Comparison of ENCODE assay signal across 11 cellular contexts in the genomic region with DNA sequence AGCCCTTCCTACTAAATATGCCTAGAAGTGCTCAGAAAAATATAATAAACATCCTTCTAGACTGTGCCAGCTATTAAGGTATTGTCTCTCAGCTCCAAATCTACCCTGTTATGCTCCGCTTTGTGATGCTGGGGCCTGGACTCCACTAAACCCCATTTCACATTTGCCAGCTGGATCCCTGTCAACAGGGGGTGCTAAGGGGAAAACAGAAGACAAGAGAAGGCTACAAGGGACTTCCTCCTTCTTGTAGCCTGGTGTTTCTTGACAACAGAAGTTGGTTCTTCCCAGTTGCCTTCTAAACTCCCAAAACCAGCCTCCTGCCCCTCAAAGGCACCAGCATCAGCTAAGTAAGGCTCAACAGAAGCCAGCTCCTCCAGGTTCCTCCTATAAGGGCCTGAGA.
DNase-seq lines count a peak whose midpoint lies in the region; ATAC-seq and TF ChIP-seq lines count a peak whose summit lies in the region.
"Had no signal": no experiment of that assay in that cellular context is flagged by ENCODE, and none has a peak within 500 bp of the region (broad histone marks: within the 10 kb centered on the region; RNA-seq: fewer than 3 reads in every experiment).

No MANE protein-coding gene starts in this region.

- H3K4me1 Mint-ChIP-seq in dendritic cell treated with granulocyte-macrophage colony-stimulating factor and Interleukin-4, amounts not matched to agents 40 ng/mL and 50 ng/mL, for 4 days (ENCODE audit: low read depth) = peaks cover 77% of the 10 kb centered on the region

- H3K4me3 ChIP-seq in retinal pigment epithelial cell (ENCODE audit: low read length) = no peak overlapping the region
- H3K4me3 ChIP-seq: upper lobe of left lung had no signal

- no peaks in the 10 kb centered on the region for H3K27me3 Mint-ChIP-seq in dendritic cell treated with granulocyte-macrophage colony-stimulating factor and Interleukin-4, amounts not matched to agents 40 ng/mL and 50 ng/mL, for 4 days

- intact Hi-C loops in dendritic cell treated with granulocyte-macrophage colony-stimulating factor and Interleukin-4, amounts not matched to agents 40 ng/mL and 50 ng/mL, for 4 days (cut with micrococcal nuclease) = loop anchor here (5.0 kb wide), 1 partner anchor 33 kb away; no protein-coding TSS in a partner anchor

- peak overlapping the region; percentile 74 for H3K4me3 Mint-ChIP-seq in dendritic cell treated with granulocyte-macrophage colony-stimulating factor and Interleukin-4, amounts not matched to agents 40 ng/mL and 50 ng/mL, for 4 days

- no peaks in the 10 kb centered on the region for H3K9me3 Mint-ChIP-seq in dendritic cell treated with granulocyte-macrophage colony-stimulating factor and Interleukin-4, amounts not matched to agents 40 ng/mL and 50 ng/mL, for 4 days

- TF ChIP-seq CTCF in retinal pigment epithelial cell (conservative IDR thresholded peaks at IDR 0.05; ENCODE audit: low read depth, low read length) = peak; percentile 40

- DNase-seq in DMS 273 (lab: John Stamatoyannopoulos, UW; ENCODE audit: unreplicated experiment) = peak; percentile 14
- DNase-seq in DMS 273 treated with DMSO at 0.1 percent for 48 hours (lab: John Stamatoyannopoulos, UW) = no peak
- DNase-seq in MV-4-11 (lab: John Stamatoyannopoulos, UW) = peak; percentile 76
- no peak for DNase-seq in retinal pigment epithelial cell (ENCODE audit: low read depth)
- DNase-seq in NCI-H187 treated with DMSO at 0.1 percent for 48 hours (lab: John Stamatoyannopoulos, UW) = no peak
- DNase-seq: left colon, NCI-H446 treated with DMSO at 0.1 percent for 48 hours, upper lobe of left lung had no signal

- ATAC-seq in HG03571 (IDR thresholded peaks at IDR 0.05; ENCODE audit: unreplicated experiment) (no peak), GM18520 (IDR thresholded peaks at IDR 0.05; ENCODE audit: unreplicated experiment) (no peak)
- ATAC-seq: left colon had no signal

- H3K36me3 Mint-ChIP-seq in dendritic cell treated with granulocyte-macrophage colony-stimulating factor and Interleukin-4, amounts not matched to agents 40 ng/mL and 50 ng/mL, for 4 days (ENCODE audit: low read depth) = peaks cover 13% of the 10 kb centered on the region

- peak overlapping the region; percentile 90 for H3K27ac Mint-ChIP-seq in dendritic cell treated with granulocyte-macrophage colony-stimulating factor and Interleukin-4, amounts not matched to agents 40 ng/mL and 50 ng/mL, for 4 days

Comparison
In these comparisons a context has a peak if more than half of its experiments do, and no peak if none do; other contexts are left out.
1. DNase-seq: peak in DMS 273 (single experiment) and MV-4-11 (single experiment); none in DMS 273 treated with DMSO at 0.1 percent for 48 hours (single experiment), retinal pigment epithelial cell (single experiment) and NCI-H187 treated with DMSO at 0.1 percent for 48 hours (single experiment).